Comparison of ENCODE assay signal across 8 cellular contexts in genomic region chr17:63774141-63774981, GRCh38. TPM values are rescaled to one million over a fixed set of nuclear protein-coding genes. Genes with fewer than 3 reads are reported as not detected.
DNase-seq lines count a peak whose midpoint lies in the region; ATAC-seq, FAIRE-seq and TF ChIP-seq lines count a peak whose summit lies in the region.

Gene DDX42, plus strand, starts transcription at chr17:63774170. Its CDS starts 12,880 bp downstream, at chr17:63787050.

- CTCF ChIA-PET in A549 (lab: Yijun Ruan, JAX) (interaction anchor here (1.0 to 3.3 kb wide), 12 partner anchors 9 to 345 kb away, joined by 3 to 15 read pairs (median 4); no protein-coding TSS in a partner anchor), SK-N-SH (lab: Yijun Ruan, JAX) (interaction anchor here (0.6 to 3.7 kb wide), 29 partner anchors 8 to 356 kb away, joined by 3 to 26 read pairs (median 4); partner anchors contain the start of genes ERN1 and PSMC5)

- H2AFZ ChIP-seq in SK-N-SH (ENCODE audit: low read depth): peak within 1 kb of the TSS; percentile 57; the same call in 1 of the 2 replicates

- H3K79me2 ChIP-seq in SK-N-SH (ENCODE audit: insufficient read depth): peaks cover 91% of the 10 kb centered on the region

- FAIRE-seq in A549 (lab: Jason Lieb, UNC): no peak

- peaks cover 34% of the 10 kb centered on the region for H3K4me1 ChIP-seq in A549
- H3K4me1 ChIP-seq in SK-N-SH (ENCODE audit: control insufficient read depth in 1 of 2, insufficient read depth in 2 of 2, low read depth in 1 of 2, low read length in 1 of 2): peaks cover 0 to 9% of the 10 kb centered on the region in 2 experiments; a peak in 2 of 4 replicates
- peaks cover 63% of the 10 kb centered on the region for H3K4me1 ChIP-seq in body of pancreas
- H3K4me1 ChIP-seq in iPS-18a (ENCODE audit: control insufficient read depth, low read depth, low read length): peaks cover 8% of the 10 kb centered on the region
- H3K4me1 ChIP-seq in skeletal muscle satellite cell (ENCODE audit: control insufficient read depth, insufficient read depth, low read length): peaks cover 15% of the 10 kb centered on the region

- H3K36me3 ChIP-seq in SK-N-SH (replicated peaks in 1 of 2; ENCODE audit: control insufficient read depth in 1 of 2, insufficient read depth in 2 of 2, low read length in 1 of 2) (peaks cover 19 to 36% of the 10 kb centered on the region in 2 experiments), body of pancreas (replicated peaks in 1 of 2; ENCODE audit: insufficient read depth in 1 of 2, low read depth in 2 of 2) (no peaks in the 10 kb centered on the region), iPS-18a (ENCODE audit: control insufficient read depth, low read depth, low read length) (peaks cover 24% of the 10 kb centered on the region), skeletal muscle satellite cell (ENCODE audit: insufficient read depth, low read length) (peaks cover 17% of the 10 kb centered on the region)

- POLR2A ChIA-PET in A549 (lab: Yijun Ruan, JAX): interaction anchor here (0.6 to 2.7 kb wide), 24 partner anchors 9 to 372 kb away, joined by 3 to 35 read pairs (median 8); partner anchors contain the start of genes MAP3K3, PSMC5, SMARCD2 and STRADA
- POLR2A ChIA-PET in SK-N-SH (lab: Yijun Ruan, JAX): interaction anchor here (1.0 to 2.0 kb wide), 22 partner anchors 8 to 349 kb away, joined by 3 to 15 read pairs (median 4); partner anchors contain the start of genes ACE, LIMD2, MAP3K3 and PSMC5

- DNase-seq in A549 (ENCODE audit: low read depth in 1 of 2, low spot score in 1 of 2) (peak; percentile 58 to 77), HT-29 (ENCODE audit: low spot score) (peak; percentile 70), SK-N-SH (peak; percentile 75), body of pancreas (peak; percentile 64 to 92 (median 90)), cortex of kidney (lab: John Stamatoyannopoulos, UW) (no peak)

- H3K9me2 ChIP-seq in SK-N-SH: no peaks in the 10 kb centered on the region

- H3K4me2 ChIP-seq in A549: peak within 1 kb of the TSS; percentile 97
- H3K4me2 ChIP-seq in SK-N-SH: peak within 1 kb of the TSS; percentile 89
- peak within 1 kb of the TSS; percentile 99 for H3K4me2 ChIP-seq in skeletal muscle satellite cell (ENCODE audit: low read length)

- H3K27ac ChIP-seq in A549 (peak within 1 kb of the TSS; percentile 98 to 99), SK-N-SH (ENCODE audit: low read depth in 2 of 2, low read length in 1 of 2) (peak within 1 kb of the TSS; percentile 100), body of pancreas (peak within 1 kb of the TSS; percentile 92 to 99 (median 96)), iPS-18a (ENCODE audit: low read length) (peak within 1 kb of the TSS; percentile 98)

- TF ChIP-seq POLR2A in A549 (IDR thresholded peaks at IDR 0.05; ENCODE audit: low read length): no peak
- peak; percentile 22 to 45 (median 44) for TF ChIP-seq POLR2A in body of pancreas (IDR thresholded peaks at IDR 0.05)

- H3K9me3 ChIP-seq in A549: no peaks in the 10 kb centered on the region
- H3K9me3 ChIP-seq in SK-N-SH: no peaks in the 10 kb centered on the region
- no peaks in the 10 kb centered on the region for H3K9me3 ChIP-seq in body of pancreas
- H3K9me3 ChIP-seq in iPS-18a (ENCODE audit: control insufficient read depth, low read depth, low read length): no peaks in the 10 kb centered on the region
- no peaks in the 10 kb centered on the region for H3K9me3 ChIP-seq in skeletal muscle satellite cell (replicated peaks; ENCODE audit: low read length)

- TF ChIP-seq RAD21 in A549 (conservative IDR thresholded peaks at IDR 0.05 in 1 of 2, IDR thresholded peaks at IDR 0.05 in 1 of 2) (no peak), SK-N-SH (IDR thresholded peaks at IDR 0.05; ENCODE audit: low read length) (no peak)

- 1% methylated on average over 44 of the region's 67 CpGs for WGBS in A549 (ENCODE audit: missing lambda C conversion rate)
- WGBS in SK-N-SH (ENCODE audit: low lambda C conversion rate): 2% methylated on average over 56 of the region's 67 CpGs
- WGBS in body of pancreas, 2 donors: 0% methylated on average over 14 to 51 of the region's 67 CpGs

- peaks cover 72% of the 10 kb centered on the region for H4K20me1 ChIP-seq in SK-N-SH (ENCODE audit: insufficient read depth)

- TF ChIP-seq CTCF in A549 (IDR thresholded peaks at IDR 0.05): no peak; the same call in 2 of the 3 replicates
- TF ChIP-seq CTCF in SK-N-SH (IDR thresholded peaks at IDR 0.05): peak; percentile 42
- TF ChIP-seq CTCF in body of pancreas (IDR thresholded peaks at IDR 0.05): peak in 1 of 7 experiments; percentile 8

- TF ChIP-seq EP300 in A549 (IDR thresholded peaks at IDR 0.05) (no peak), SK-N-SH (IDR thresholded peaks at IDR 0.05; ENCODE audit: borderline replicate concordance in 1 of 2, low read depth in 1 of 2, low read length in 1 of 2) (no peak)

- peak within 1 kb of the TSS; percentile 86 for H3K9ac ChIP-seq in SK-N-SH
- peak within 1 kb of the TSS; percentile 98 for H3K9ac ChIP-seq in iPS-18a (ENCODE audit: low read length)
- peak within 1 kb of the TSS; percentile 92 for H3K9ac ChIP-seq in skeletal muscle satellite cell (ENCODE audit: low read depth, low read length)

- H3K27me3 ChIP-seq in SK-N-SH (ENCODE audit: insufficient read depth) (no peaks in the 10 kb centered on the region), body of pancreas (no peaks in the 10 kb centered on the region), iPS-18a (ENCODE audit: control insufficient read depth, insufficient read depth, low read length) (no peaks in the 10 kb centered on the region), skeletal muscle satellite cell (ENCODE audit: control insufficient read depth, insufficient read depth, low read length) (no peaks in the 10 kb centered on the region)

- H3F3A ChIP-seq in SK-N-SH (replicated peaks; ENCODE audit: insufficient read depth): peaks cover 12% of the 10 kb centered on the region

- peak within 1 kb of the TSS; percentile 71 for H3K4me3 ChIP-seq in A549
- H3K4me3 ChIP-seq in SK-N-SH (ENCODE audit: low read depth in 2 of 2, low read length in 1 of 2): peak within 1 kb of the TSS; percentile 82 to 88
- H3K4me3 ChIP-seq in body of pancreas: peak within 1 kb of the TSS; percentile 62 to 89
- peak within 1 kb of the TSS; percentile 89 for H3K4me3 ChIP-seq in iPS-18a (ENCODE audit: low read length)
- H3K4me3 ChIP-seq in skeletal muscle satellite cell (ENCODE audit: low read length): peak within 1 kb of the TSS; percentile 88

- intact Hi-C loops in body of pancreas (cut with DNase I): loop anchor here (10.0 kb wide), 1 partner anchor 60 kb away; no protein-coding TSS in a partner anchor

- ATAC-seq in A549 (peak; percentile 44 to 55), GM18519 (IDR thresholded peaks at IDR 0.05; ENCODE audit: low FRiP score, unreplicated experiment) (peak; percentile 4), body of pancreas (peak; percentile 3)

TF ChIP-seq in A549, 52 proteins besides CTCF, POLR2A, EP300 and RAD21 (continues in another document):
- TF ChIP-seq SMC3 (IDR thresholded peaks at IDR 0.05) (no peak), CBX2 (IDR thresholded peaks at IDR 0.05; ENCODE audit: borderline replicate concordance, low read depth) (no peak), ZC3H11A (IDR thresholded peaks at IDR 0.05) (no peak), SREBF2 (IDR thresholded peaks at IDR 0.05) (no peak), JUN (IDR thresholded peaks at IDR 0.05) (peak in 1 of 2 experiments; percentile 76; a peak in 3 of 5 replicates), KDM5A (IDR thresholded peaks at IDR 0.05) (no peak), PHF8 (IDR thresholded peaks at IDR 0.05; ENCODE audit: borderline replicate concordance, low read depth) (peak; percentile 81), TFCP2L1 (CRISPR knock-in tag; IDR thresholded peaks at IDR 0.05) (0 out of 2 replicates have a peak, but pooled peaks have one; percentile 13), ESRRA (IDR thresholded peaks at IDR 0.05; ENCODE audit: borderline replicate concordance, low read length) (no peak), HOXB5 (CRISPR knock-in tag; IDR thresholded peaks at IDR 0.05) (no peak), ZFP36 (IDR thresholded peaks at IDR 0.05; ENCODE audit: borderline replicate concordance, partially characterized antibody) (no peak), GATA3 (IDR thresholded peaks at IDR 0.05; ENCODE audit: borderline replicate concordance) (no peak)

TF ChIP-seq in SK-N-SH, 30 proteins besides CTCF, POLR2A, EP300 and RAD21 (continues in another document):
- TF ChIP-seq POLR2AphosphoS5 (IDR thresholded peaks at IDR 0.05; ENCODE audit: low read depth, low read length) (no peak; the same call in 1 of the 2 replicates), JUND (IDR thresholded peaks at IDR 0.05) (no peak), NRF1 (IDR thresholded peaks at IDR 0.05; ENCODE audit: low read depth, low read length) (no peak; the same call in 1 of the 2 replicates), PBX3 (IDR thresholded peaks at IDR 0.05) (no peak), FOXJ3 (CRISPR knock-in tag; IDR thresholded peaks at IDR 0.05) (no peak), MXI1 (IDR thresholded peaks at IDR 0.05; ENCODE audit: low read depth, low read length) (no peak), RCOR1 (IDR thresholded peaks at IDR 0.05; ENCODE audit: low read length) (no peak), GATA2 (CRISPR knock-in tag; IDR thresholded peaks at IDR 0.05) (no peak)
- TF ChIP-seq, protein P1, sequence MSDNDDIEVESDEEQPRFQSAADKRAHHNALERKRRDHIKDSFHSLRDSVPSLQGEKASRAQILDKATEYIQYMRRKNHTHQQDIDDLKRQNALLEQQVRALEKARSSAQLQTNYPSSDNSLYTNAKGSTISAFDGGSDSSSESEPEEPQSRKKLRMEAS (IDR thresholded peaks at IDR 0.05; ENCODE audit: low read depth): 0 out of 2 replicates have a peak, but pooled peaks have one; percentile 32

RNA-seq across cellular contexts. Expression of gene DDX42, which starts in this region (rescaled TPM):
- 249 and 262 TPM in 2 replicates for polyA plus RNA-seq in A549 (2011; rRNA removed)
- polyA plus RNA-seq in A549 (2012; cell fraction: cytosol; rRNA removed): 66.1 and 76.8 TPM in 2 replicates
- polyA plus RNA-seq in A549 (2012; cell fraction: nucleus; rRNA removed): 86.7 and 129 TPM in 2 replicates
- polyA plus RNA-seq in A549 (2017; fragmentation: RNase III; extraction: RNeasy Plus Mini Kit Qiagen cat#74134 plus additional on column Dnase treatment): 124 to 137 TPM (median 126 TPM) in 3 replicates
- 74.8 and 77.9 TPM in 2 replicates for polyA minus RNA-seq in A549 (2011; rRNA and poly(A)+ RNA removed)
- total RNA-seq in HT-29 (2014; rRNA removed; shearing (Covaris generic)): 42.3 and 45.3 TPM in 2 replicates
- 115 and 143 TPM in 2 replicates for polyA plus RNA-seq in SK-N-SH (2012; rRNA removed)
- 88.6 and 100 TPM in 2 replicates for polyA plus RNA-seq in SK-N-SH (2012; cell fraction: cytosol; rRNA removed)
- 286 and 396 TPM in 2 replicates for polyA plus RNA-seq in SK-N-SH (2012; cell fraction: nucleus; rRNA removed)
- total RNA-seq in body of pancreas: 100 to 1,000 TPM; 114 to 116 TPM
- total RNA-seq in skeletal muscle satellite cell (2012; rRNA removed): 39.3 and 52.7 TPM in 2 replicates
